ENCODE assay signal across 20 cellular contexts in the genomic region with DNA sequence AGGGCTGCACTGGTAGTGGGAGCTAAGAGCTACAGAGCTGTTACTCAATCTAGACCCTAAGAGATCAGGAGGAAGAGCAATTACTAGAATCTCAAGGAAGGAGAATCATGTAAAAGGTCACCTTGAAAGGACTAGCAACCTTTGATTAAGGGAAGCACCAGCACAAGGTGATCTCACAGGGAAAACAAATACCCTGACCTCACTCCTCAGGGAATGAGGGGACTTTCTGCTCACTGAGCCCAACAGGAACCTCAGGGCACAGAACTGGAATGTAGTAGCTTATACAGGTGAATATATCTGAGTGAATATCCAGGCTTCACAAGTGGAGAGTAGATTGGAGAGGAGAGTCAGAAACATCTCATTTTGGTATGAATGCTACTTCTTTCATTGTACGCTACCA.
DNase-seq lines count a peak whose midpoint lies in the region; ATAC-seq, FAIRE-seq and TF ChIP-seq lines count a peak whose summit lies in the region.
"Had no signal": no experiment of that assay in that cellular context is flagged by ENCODE, and none has a peak within 500 bp of the region (broad histone marks: within the 10 kb centered on the region; RNA-seq: fewer than 3 reads in every experiment).

No MANE protein-coding gene starts in this region.

- peaks cover 6% of the 10 kb centered on the region for H3K9me3 Mint-ChIP-seq in MCF 10A (ENCODE audit: unreplicated experiment)
- peaks cover 7% of the 10 kb centered on the region for H3K9me3 Mint-ChIP-seq in activated T-helper 1 cell treated with anti-CD3 and anti-CD28 coated beads, Interleukin-12 subunit alpha, Interleukin-12 subunit beta, Interleukin-2, Interleukin-4 antibody, amounts not matched to agents 30 ng/mL and 10 ng/mL and 1 ng/mL, durations not matched to agents 14 hours and 24 hours and 36 hours
- H3K9me3 Mint-ChIP-seq in stimulated activated memory B cell treated with anti-CD40 and anti-IgM and Interleukin-4, amounts not matched to agents 10 μg/mL and 1 μg/mL and 100 μg/mL, for 72 hours = peaks cover 9% of the 10 kb centered on the region

- no peaks in the 10 kb centered on the region for H3K9me3 ChIP-seq in mammary epithelial cell (replicated peaks; ENCODE audit: insufficient read depth, low read length)
- no peaks in the 10 kb centered on the region for H3K9me3 ChIP-seq in H1 (ENCODE audit: insufficient read depth in 2 of 2, low read depth in 1 of 2, low read length in 1 of 2)
- H3K9me3 ChIP-seq in neuronal stem cell (replicated peaks in 1 of 2; ENCODE audit: control insufficient read depth in 2 of 2, insufficient read depth in 1 of 2, low read depth in 1 of 2, low read length in 2 of 2) = no peaks in the 10 kb centered on the region
- H3K9me3 ChIP-seq: BE2C, HAP-1, MG63 had no signal

- in situ Hi-C loops in mammary epithelial cell (cut with MboI; ENCODE audit: low sequenced_read_pairs in 2 of 2) = no loop called here

- no peak overlapping the region for H2BK5ac ChIP-seq in H1 (ENCODE audit: low read depth, low read length)
- H2BK5ac ChIP-seq in neuronal stem cell (ENCODE audit: low read length) = no peak overlapping the region

- 80% methylated on average over 1 of the region's 1 CpG for WGBS in mammary epithelial cell (ENCODE audit: low coverage, missing lambda C conversion rate)
- WGBS in H1 (ENCODE audit: extremely low coverage in 1 of 2, insufficient coverage in 1 of 2, insufficient read length in 1 of 2, insufficient replicate concordance in 2 of 2, low coverage in 1 of 2, low lambda C conversion rate in 2 of 2, missing lambda C conversion rate in 1 of 2), 2 experiments = 94% methylated on average over 1 of the region's 1 CpG; no CpG with 5 or more reads in 1 of the 2 experiments
- no CpG with 5 or more reads among the region's 1 CpG for WGBS in neuronal stem cell (ENCODE audit: extremely low coverage in 2 of 2, insufficient read length in 2 of 2, insufficient replicate concordance in 1 of 2), 2 donors

- H2AFZ ChIP-seq in mammary epithelial cell (ENCODE audit: low read depth, low read length) (no peak overlapping the region), H1 (ENCODE audit: low read length) (peak overlapping the region; percentile 34; the same call in 1 of the 2 replicates), neuronal stem cell (ENCODE audit: low read length) (no peak overlapping the region)

- H3K36me3 ChIP-seq in mammary epithelial cell (ENCODE audit: insufficient read depth, low read length) = no peaks in the 10 kb centered on the region
- H3K36me3 ChIP-seq in H1 (ENCODE audit: control insufficient read depth in 2 of 4, insufficient read depth in 4 of 4, low read length in 3 of 4) = no peaks in the 10 kb centered on the region
- no peaks in the 10 kb centered on the region for H3K36me3 ChIP-seq in neuronal stem cell (replicated peaks in 1 of 2; ENCODE audit: control insufficient read depth in 2 of 2, insufficient read depth in 2 of 2, low read length in 2 of 2)
- H3K36me3 ChIP-seq: BE2C, HAP-1, MG63 had no signal

- FAIRE-seq in H1 (lab: Jason Lieb, UNC) (no peak), D721Med (lab: Jason Lieb, UNC) (no peak)

- intact Hi-C loops in MCF 10A (cut with micrococcal nuclease) = no loop called here
- intact Hi-C loops in mammary epithelial cell (cut with micrococcal nuclease) = no loop called here
- intact Hi-C loops in activated T-helper 1 cell treated with anti-CD3 and anti-CD28 coated beads, Interleukin-12 subunit alpha, Interleukin-12 subunit beta, Interleukin-2, Interleukin-4 antibody, amounts not matched to agents 30 ng/mL and 10 ng/mL and 1 ng/mL, durations not matched to agents 14 hours and 24 hours and 36 hours (cut with micrococcal nuclease) = no loop called here
- intact Hi-C loops in Right ventricle myocardium superior (cut with DNase I) = no loop called here

- no peak overlapping the region for H2BK20ac ChIP-seq in H1 (ENCODE audit: low read length)

- TF ChIP-seq POLR2A in H1 (IDR thresholded peaks at IDR 0.05; ENCODE audit: control extremely low read depth in 1 of 2, low read depth in 2 of 2, low read length in 2 of 2) = no peak

- no peaks in the 10 kb centered on the region for H3K27me3 Mint-ChIP-seq in MCF 10A (ENCODE audit: insufficient read depth, unreplicated experiment)
- no peaks in the 10 kb centered on the region for H3K27me3 Mint-ChIP-seq in activated T-helper 1 cell treated with anti-CD3 and anti-CD28 coated beads, Interleukin-12 subunit alpha, Interleukin-12 subunit beta, Interleukin-2, Interleukin-4 antibody, amounts not matched to agents 30 ng/mL and 10 ng/mL and 1 ng/mL, durations not matched to agents 14 hours and 24 hours and 36 hours (ENCODE audit: insufficient read depth)
- no peaks in the 10 kb centered on the region for H3K27me3 Mint-ChIP-seq in stimulated activated memory B cell treated with anti-CD40 and anti-IgM and Interleukin-4, amounts not matched to agents 10 μg/mL and 1 μg/mL and 100 μg/mL, for 72 hours

- CTCF ChIA-PET in MCF 10A (lab: Yijun Ruan, JAX) = interaction anchor here (0.6 kb wide), 2 partner anchors 28 to 1000 kb away, joined by 3 read pairs; no protein-coding TSS in a partner anchor
- CTCF ChIA-PET in mammary epithelial cell (lab: Charles Lee; ENCODE audit: low non-redundant PET) = no interaction called here
- CTCF ChIA-PET in H1 (lab: Charles Lee; ENCODE audit: partially characterized antibody) = no interaction called here

- POLR2A ChIA-PET in MCF 10A (lab: Yijun Ruan, JAX) = no interaction called here
- POLR2A ChIA-PET in H1 (lab: Charles Lee; ENCODE audit: partially characterized antibody) = no interaction called here

- H3K4me1 ChIP-seq in mammary epithelial cell (ENCODE audit: insufficient read depth, low read length) (peaks cover 6% of the 10 kb centered on the region), H1 (replicated peaks in 1 of 4; ENCODE audit: control insufficient read depth in 3 of 4, insufficient read depth in 4 of 4, low read length in 3 of 4) (no peaks in the 10 kb centered on the region), neuronal stem cell (ENCODE audit: control insufficient read depth in 2 of 2, insufficient read depth in 1 of 2, low read depth in 1 of 2, low read length in 2 of 2) (no peaks in the 10 kb centered on the region)
- H3K4me1 ChIP-seq: BE2C, HAP-1 had no signal

- DNase-seq in MCF 10A (ENCODE audit: unreplicated experiment) = no peak
- DNase-seq in mammary epithelial cell = no peak
- no peak for DNase-seq in activated T-helper 1 cell treated with anti-CD3 and anti-CD28 coated beads, Interleukin-12 subunit alpha, Interleukin-12 subunit beta, Interleukin-2, Interleukin-4 antibody, amounts not matched to agents 30 ng/mL and 10 ng/mL and 1 ng/mL, durations not matched to agents 14 hours and 24 hours and 36 hours (ENCODE audit: low spot score)
- no peak for DNase-seq in H1 (ENCODE audit: low read depth in 1 of 2, low spot score in 2 of 2)
- DNase-seq in D721Med (ENCODE audit: insufficient read length, low spot score) = no peak
- no peak for DNase-seq in neuronal stem cell (ENCODE audit: low spot score)
- no peak for DNase-seq in Right ventricle myocardium superior
- DNase-seq: BE2C; DMS 273 treated with DMSO at 0.1 percent for 48 hours; EL; MG63; NCI-H1092 treated with DMSO at 0.1 percent for 48 hours; NCI-H1694 treated with DMSO at 0.1 percent for 48 hours; NCI-H69; NK-92 treated with Interleukin-12 subunit alpha and Interleukin-12 subunit beta, amount 100 ng/mL, for 24 hours; OCI-M1; RPMI8226 had no signal

- H3K79me1 ChIP-seq in H1 (ENCODE audit: low read depth, low read length) (no peaks in the 10 kb centered on the region), neuronal stem cell (ENCODE audit: low read depth, low read length) (no peaks in the 10 kb centered on the region)

- H3K4me2 ChIP-seq in mammary epithelial cell (ENCODE audit: insufficient read depth, low read depth, low read length) (no peak overlapping the region), H1 (ENCODE audit: insufficient read depth in 1 of 2, low read depth in 2 of 2, low read length in 2 of 2) (no peak overlapping the region), neuronal stem cell (ENCODE audit: insufficient read depth, low read length, poor library complexity, severe bottlenecking) (no peak overlapping the region)
- H3K4me2 ChIP-seq: KMS-11 had no signal

- H4K5ac ChIP-seq in H1 (ENCODE audit: insufficient read length, low read depth, low read length) = no peak overlapping the region

- dilution Hi-C loops in mammary epithelial cell (cut with HindIII; ENCODE audit: low sequenced_read_pairs) = no loop called here

- H3K27me3 ChIP-seq in mammary epithelial cell (ENCODE audit: insufficient read depth, low read length) (no peaks in the 10 kb centered on the region), H1 (replicated peaks in 1 of 4; ENCODE audit: control insufficient read depth in 3 of 4, extremely low read depth in 1 of 4, insufficient read depth in 3 of 4, low read length in 3 of 4) (no peaks in the 10 kb centered on the region), neuronal stem cell (ENCODE audit: control insufficient read depth in 3 of 3, insufficient read depth in 3 of 3, low read depth in 1 of 3, low read length in 3 of 3) (no peaks in the 10 kb centered on the region)
- H3K27me3 ChIP-seq: BE2C, MG63 had no signal

- H3K56ac ChIP-seq in H1 (replicated peaks; ENCODE audit: insufficient read length, low read depth, low read length) = no peak overlapping the region

- H3K4me3 Mint-ChIP-seq in MCF 10A (ENCODE audit: unreplicated experiment) = no peak overlapping the region
- no peak overlapping the region for H3K4me3 Mint-ChIP-seq in activated T-helper 1 cell treated with anti-CD3 and anti-CD28 coated beads, Interleukin-12 subunit alpha, Interleukin-12 subunit beta, Interleukin-2, Interleukin-4 antibody, amounts not matched to agents 30 ng/mL and 10 ng/mL and 1 ng/mL, durations not matched to agents 14 hours and 24 hours and 36 hours
- peak overlapping the region; percentile 5 for H3K4me3 Mint-ChIP-seq in stimulated activated memory B cell treated with anti-CD40 and anti-IgM and Interleukin-4, amounts not matched to agents 10 μg/mL and 1 μg/mL and 100 μg/mL, for 72 hours

- H4K20me1 ChIP-seq in mammary epithelial cell (ENCODE audit: insufficient read depth, low read length) = no peaks in the 10 kb centered on the region
- no peaks in the 10 kb centered on the region for H4K20me1 ChIP-seq in H1 (replicated peaks in 1 of 2; ENCODE audit: control insufficient read depth in 1 of 2, insufficient read depth in 2 of 2, low read length in 2 of 2)

- no peak for TF ChIP-seq RAD21 in H1 (IDR thresholded peaks at IDR 0.05 in 1 of 2, conservative IDR thresholded peaks at IDR 0.05 in 1 of 2; ENCODE audit: low read depth in 2 of 2, low read length in 2 of 2)

- no peak for ATAC-seq in stimulated activated memory B cell treated with anti-CD40 and anti-IgM and Interleukin-4, amounts not matched to agents 10 μg/mL and 1 μg/mL and 100 μg/mL, for 72 hours
- no peak for ATAC-seq in Right ventricle myocardium superior (ENCODE audit: poor library complexity)

- H3K27ac ChIP-seq in mammary epithelial cell (ENCODE audit: insufficient read depth, low read depth, low read length) (no peak overlapping the region), H1 (ENCODE audit: low read depth, low read length) (no peak overlapping the region), neuronal stem cell (replicated peaks; ENCODE audit: low read length) (no peak overlapping the region)
- H3K27ac ChIP-seq: KMS-11 had no signal

- TF ChIP-seq EP300 in H1 (IDR thresholded peaks at IDR 0.05; ENCODE audit: borderline replicate concordance in 1 of 2, low read depth in 2 of 2, low read length in 2 of 2) = no peak

- no peaks in the 10 kb centered on the region for H3K79me2 ChIP-seq in mammary epithelial cell (ENCODE audit: insufficient read depth, low read length)
- H3K79me2 ChIP-seq in H1 (ENCODE audit: control insufficient read depth in 1 of 2, insufficient read depth in 2 of 2, low read length in 2 of 2) = no peaks in the 10 kb centered on the region

- H3K27ac Mint-ChIP-seq in MCF 10A (ENCODE audit: low read depth, unreplicated experiment) = peak overlapping the region; percentile 23
- peak overlapping the region; percentile 38 for H3K27ac Mint-ChIP-seq in activated T-helper 1 cell treated with anti-CD3 and anti-CD28 coated beads, Interleukin-12 subunit alpha, Interleukin-12 subunit beta, Interleukin-2, Interleukin-4 antibody, amounts not matched to agents 30 ng/mL and 10 ng/mL and 1 ng/mL, durations not matched to agents 14 hours and 24 hours and 36 hours
- H3K27ac Mint-ChIP-seq in stimulated activated memory B cell treated with anti-CD40 and anti-IgM and Interleukin-4, amounts not matched to agents 10 μg/mL and 1 μg/mL and 100 μg/mL, for 72 hours = peak overlapping the region; percentile 87

- H3K23ac ChIP-seq in H1 (ENCODE audit: insufficient read length) (no peak overlapping the region), neuronal stem cell (ENCODE audit: low read depth, low read length, poor library complexity) (no peak overlapping the region)

- H4K91ac ChIP-seq in H1 (replicated peaks; ENCODE audit: insufficient read length, low read length) (no peak overlapping the region), neuronal stem cell (ENCODE audit: low read depth, low read length, poor library complexity) (no peak overlapping the region)

- BruUV-seq in MCF 10A (replicated peaks; lab: Mats Ljungman, UMichigan) = no TSS peak
- no TSS peak for BruUV-seq in mammary epithelial cell (replicated peaks; lab: Mats Ljungman, UMichigan)

- no peak overlapping the region for H4K8ac ChIP-seq in H1 (ENCODE audit: extremely low read depth, insufficient read depth, low read length)
- H4K8ac ChIP-seq in neuronal stem cell (ENCODE audit: low read depth, low read length) = no peak overlapping the region

- H2BK15ac ChIP-seq in H1 (ENCODE audit: low read length) = no peak overlapping the region
- H2BK15ac ChIP-seq in neuronal stem cell (ENCODE audit: low read length) = no peak overlapping the region

- no peak overlapping the region for H3K14ac ChIP-seq in H1 (ENCODE audit: insufficient read length)
- H3K14ac ChIP-seq in neuronal stem cell (ENCODE audit: low read length) = no peak overlapping the region

- no peak overlapping the region for H3K9ac ChIP-seq in mammary epithelial cell (ENCODE audit: insufficient read depth, low read length)
- no peak overlapping the region for H3K9ac ChIP-seq in H1 (replicated peaks in 1 of 4; ENCODE audit: extremely low read depth in 1 of 4, low read depth in 3 of 4, low read length in 3 of 4)
- H3K9ac ChIP-seq in neuronal stem cell (ENCODE audit: low read depth, low read length, poor library complexity) = no peak overlapping the region
- H3K9ac ChIP-seq: KMS-11 had no signal

- H3K4me3 ChIP-seq in mammary epithelial cell (replicated peaks in 1 of 3; ENCODE audit: insufficient read depth in 1 of 3, low read depth in 2 of 3, low read length in 3 of 3) = no peak overlapping the region
- no peak overlapping the region for H3K4me3 ChIP-seq in H1 (ENCODE audit: extremely low read depth in 1 of 4, insufficient read depth in 2 of 4, low read depth in 3 of 4, low read length in 4 of 4)
- H3K4me3 ChIP-seq in neuronal stem cell (ENCODE audit: low read length in 2 of 2) = no peak overlapping the region
- H3K4me3 ChIP-seq: HAP-1, MG63 had no signal

- no peak overlapping the region for H3K4ac ChIP-seq in H1 (replicated peaks; ENCODE audit: insufficient read length, low read depth, low read length)
- no peak overlapping the region for H3K4ac ChIP-seq in neuronal stem cell (ENCODE audit: low read length)

- H3K4me1 Mint-ChIP-seq in MCF 10A (ENCODE audit: insufficient read depth, unreplicated experiment) = peaks cover 6% of the 10 kb centered on the region
- peaks cover 59% of the 10 kb centered on the region for H3K4me1 Mint-ChIP-seq in activated T-helper 1 cell treated with anti-CD3 and anti-CD28 coated beads, Interleukin-12 subunit alpha, Interleukin-12 subunit beta, Interleukin-2, Interleukin-4 antibody, amounts not matched to agents 30 ng/mL and 10 ng/mL and 1 ng/mL, durations not matched to agents 14 hours and 24 hours and 36 hours (ENCODE audit: low read depth)
- H3K4me1 Mint-ChIP-seq in stimulated activated memory B cell treated with anti-CD40 and anti-IgM and Interleukin-4, amounts not matched to agents 10 μg/mL and 1 μg/mL and 100 μg/mL, for 72 hours = peaks cover 59% of the 10 kb centered on the region

- no peak overlapping the region for H2BK120ac ChIP-seq in H1 (replicated peaks; ENCODE audit: low read depth, low read length)
- H2BK120ac ChIP-seq in neuronal stem cell (ENCODE audit: low read depth, low read length) = no peak overlapping the region

- no peaks in the 10 kb centered on the region for H3K36me3 Mint-ChIP-seq in MCF 10A (ENCODE audit: insufficient read depth, unreplicated experiment)
- H3K36me3 Mint-ChIP-seq in activated T-helper 1 cell treated with anti-CD3 and anti-CD28 coated beads, Interleukin-12 subunit alpha, Interleukin-12 subunit beta, Interleukin-2, Interleukin-4 antibody, amounts not matched to agents 30 ng/mL and 10 ng/mL and 1 ng/mL, durations not matched to agents 14 hours and 24 hours and 36 hours (ENCODE audit: low read depth) = peaks cover 22% of the 10 kb centered on the region
- peaks cover 15% of the 10 kb centered on the region for H3K36me3 Mint-ChIP-seq in stimulated activated memory B cell treated with anti-CD40 and anti-IgM and Interleukin-4, amounts not matched to agents 10 μg/mL and 1 μg/mL and 100 μg/mL, for 72 hours

- no peak overlapping the region for H2BK12ac ChIP-seq in H1 (ENCODE audit: low read depth, low read length)
- H2BK12ac ChIP-seq in neuronal stem cell (ENCODE audit: low read length) = no peak overlapping the region

- H2AK5ac ChIP-seq in H1 (ENCODE audit: low read depth, low read length) = no peak overlapping the region
- no peak overlapping the region for H2AK5ac ChIP-seq in neuronal stem cell (ENCODE audit: low read depth, low read length)

- H3K23me2 ChIP-seq in H1 (ENCODE audit: low read depth, low read length) = no peaks in the 10 kb centered on the region

- H3K18ac ChIP-seq in H1 (ENCODE audit: extremely low read depth, low read length) (no peak overlapping the region), neuronal stem cell (ENCODE audit: low read length) (no peak overlapping the region)

- TF ChIP-seq CTCF in MCF 10A (IDR thresholded peaks at IDR 0.05; ENCODE audit: unreplicated experiment) = no peak
- no peak for TF ChIP-seq CTCF in mammary epithelial cell (conservative IDR thresholded peaks at IDR 0.05 in 1 of 2, IDR thresholded peaks at IDR 0.05 in 1 of 2; ENCODE audit: extremely low read depth in 1 of 2, insufficient read depth in 1 of 2, low read depth in 1 of 2, low read length in 2 of 2)
- no peak for TF ChIP-seq CTCF in H1 (IDR thresholded peaks at IDR 0.05; ENCODE audit: control extremely low read depth in 1 of 3, insufficient read depth in 1 of 3, low read depth in 1 of 3, low read length in 3 of 3)
- no peak for TF ChIP-seq CTCF in D721Med (IDR thresholded peaks at IDR 0.05; ENCODE audit: insufficient read depth, missing control alignments)

Comparison
In these comparisons a context has a peak if more than half of its experiments do, and no peak if none do; other contexts are left out.
1. H3K27ac Mint-ChIP-seq: peak in every context shown above with its lines; median percentile 87 in stimulated activated memory B cell treated with anti-CD40 and anti-IgM and Interleukin-4, amounts not matched to agents 10 μg/mL and 1 μg/mL and 100 μg/mL, for 72 hours; 38 in activated T-helper 1 cell treated with anti-CD3 and anti-CD28 coated beads, Interleukin-12 subunit alpha, Interleukin-12 subunit beta, Interleukin-2, Interleukin-4 antibody, amounts not matched to agents 30 ng/mL and 10 ng/mL and 1 ng/mL, durations not matched to agents 14 hours and 24 hours and 36 hours; 23 in MCF 10A.